In genomic region chr2:135820003-135820618, GRCh38 we compare ENCODE assay signal across 9 cellular contexts. TPM values are rescaled to one million over a fixed set of nuclear protein-coding genes. Genes with fewer than 3 reads are reported as not detected.
DNase-seq lines count a peak whose midpoint lies in the region; ATAC-seq and TF ChIP-seq lines count a peak whose summit lies in the region.
"Had no signal": no experiment of that assay in that cellular context is flagged by ENCODE, and none has a peak within 500 bp of the region (broad histone marks: within the 10 kb centered on the region; RNA-seq: fewer than 3 reads in every experiment).

No MANE protein-coding gene starts in this region.

- peaks cover 3 to 16% (median 13%) of the 10 kb centered on the region in 8 donors for H3K9me3 ChIP-seq in spleen

- intact Hi-C loops in spleen (cut with DNase I; ENCODE audit: low total_unique reads): no loop called here

- ATAC-seq in GM19372 (IDR thresholded peaks at IDR 0.05; ENCODE audit: low read depth, unreplicated experiment) (peak; percentile 91), HG03280 (IDR thresholded peaks at IDR 0.05; ENCODE audit: unreplicated experiment) (peak; percentile 75)

- no peaks in the 10 kb centered on the region for H3K36me3 ChIP-seq in spleen

- H3K27me3 Mint-ChIP-seq in nephron progenitor cell (ENCODE audit: low read depth, poor library complexity): peaks cover 10% of the 10 kb centered on the region

- H3K36me3 Mint-ChIP-seq in nephron progenitor cell (ENCODE audit: low read depth): no peaks in the 10 kb centered on the region

- peaks cover 13% of the 10 kb centered on the region for H3K9me3 Mint-ChIP-seq in nephron progenitor cell

- H3K27me3 ChIP-seq in spleen (replicated peaks in 1 of 7): peaks cover 0 to 3% (median 0%) of the 10 kb centered on the region in 7 donors

- no peak overlapping the region for H3K27ac Mint-ChIP-seq in nephron progenitor cell

- H3K4me3 ChIP-seq in spleen: no peak overlapping the region

- peak; percentile 69 to 76 for DNase-seq in activated CD4-positive, alpha-beta T cell treated with anti-CD3 and anti-CD28 coated beads for 24 hours (ENCODE audit: low read depth in 2 of 2)
- DNase-seq in glomerular visceral epithelial cell (ENCODE audit: extremely low spot score) (peak; percentile 75), NCI-H1048 (lab: John Stamatoyannopoulos, UW) (no peak), nephron progenitor cell (no peak), spleen (no peak), DMS 273 (lab: John Stamatoyannopoulos, UW; ENCODE audit: unreplicated experiment) (no peak)

- H3K4me1 ChIP-seq in spleen: peaks cover 0 to 11% (median 0%) of the 10 kb centered on the region in 6 donors

- no peaks in the 10 kb centered on the region for H3K4me1 Mint-ChIP-seq in nephron progenitor cell

- TF ChIP-seq CTCF in nephron progenitor cell (IDR thresholded peaks at IDR 0.05) (no peak), spleen (IDR thresholded peaks at IDR 0.05 in 8 of 11, conservative IDR thresholded peaks at IDR 0.05 in 3 of 11) (no peak)

- no peak for TF ChIP-seq POLR2A in spleen (IDR thresholded peaks at IDR 0.05)

- 9 to 21% (median 20%) methylated on average over 9 of the region's 9 CpGs for WGBS in spleen, 5 donors

- no peak overlapping the region for H3K4me3 Mint-ChIP-seq in nephron progenitor cell

- no peak overlapping the region for H3K27ac ChIP-seq in spleen

RNA-seq across cellular contexts. Expression of gene LCT, which starts 16.9 kb away (rescaled TPM):
- total RNA-seq in spleen: under 1 TPM in 5 of 7 donors, not detected in 2; 0.06 to 0.19 (median 0.07) TPM
- polyA plus RNA-seq in spleen: under 1 TPM in 2 of 3 donors, not detected in 1; 0.02 to 0.03 TPM
- total RNA-seq: SK-MEL-5 had no signal

RNA-seq across cellular contexts. Expression of gene MCM6, which starts 56.1 kb away (rescaled TPM):
- total RNA-seq in spleen: 10 to 100 TPM; 10.4 to 17.9 (median 13.1) TPM
- polyA plus RNA-seq in spleen: 10 to 100 TPM in 2 of 3 donors, 1 to 10 TPM in 1; 4.9 to 12.6 (median 10.2) TPM

Comparison
In these comparisons a context has a peak if more than half of its experiments do, and no peak if none do; other contexts are left out.
1. DNase-seq: peak in activated CD4-positive, alpha-beta T cell treated with anti-CD3 and anti-CD28 coated beads for 24 hours (2 of 2) and glomerular visceral epithelial cell (single experiment); none in NCI-H1048 (single experiment), nephron progenitor cell (single experiment), spleen (single experiment) and DMS 273 (single experiment).